Comparison of ENCODE assay signal across 31 cellular contexts in genomic region chr20:17658648-17658993, GRCh38. TPM values are rescaled to one million over a fixed set of nuclear protein-coding genes. Genes with fewer than 3 reads are reported as not detected.
"Had no signal": no experiment of that assay in that cellular context is flagged by ENCODE, and none has a peak within 500 bp of the region (broad histone marks: within the 10 kb centered on the region; RNA-seq: fewer than 3 reads in every experiment).

No MANE protein-coding gene starts in this region.

- H3K27me3 Mint-ChIP-seq: activated CD4-positive, alpha-beta memory T cell treated with anti-CD3 and anti-CD28 coated beads, Interleukin-2, amount 10 ng/mL, durations not matched to agents 7 days and 5 days; activated CD4-positive, alpha-beta T cell treated with anti-CD3 and anti-CD28 coated beads, Interleukin-2, amount 10 ng/mL, durations not matched to agents 24 days and 14 days; activated naive CD8-positive, alpha-beta T cell treated with anti-CD3 and anti-CD28 coated beads, Interleukin-2, amount 10 ng/mL, durations not matched to agents 7 days and 5 days; activated T-cell treated with anti-CD3 and anti-CD28 coated beads, Interleukin-2, amount 50 U/mL, for 24 hours; dendritic cell treated with granulocyte-macrophage colony-stimulating factor and Interleukin-4, amounts not matched to agents 40 ng/mL and 50 ng/mL, for 4 days; T-helper 17 cell had no signal

- ATAC-seq: heart right ventricle; left lung; lower lobe of right lung; mucosa of descending colon; psoas muscle; stimulated activated naive CD8-positive, alpha-beta T cell treated with anti-CD3 and anti-CD28 coated beads, Interleukin-15, Interleukin-2, amounts not matched to agents 100 U/mL and 50 U/mL, for 24 hours; T-helper 17 cell had no signal

- H3K27ac ChIP-seq: esophagus muscularis mucosa, foreskin keratinocyte, heart right ventricle, left lung, lower lobe of right lung, psoas muscle, spleen, testis, WERI-Rb-1 had no signal

- H3K27ac Mint-ChIP-seq: activated CD4-positive, alpha-beta memory T cell treated with anti-CD3 and anti-CD28 coated beads, Interleukin-2, amount 10 ng/mL, durations not matched to agents 7 days and 5 days; activated CD4-positive, alpha-beta T cell treated with anti-CD3 and anti-CD28 coated beads, Interleukin-2, amount 10 ng/mL, durations not matched to agents 24 days and 14 days; activated naive CD8-positive, alpha-beta T cell treated with anti-CD3 and anti-CD28 coated beads, Interleukin-2, amount 10 ng/mL, durations not matched to agents 7 days and 5 days; activated T-cell treated with anti-CD3 and anti-CD28 coated beads, Interleukin-2, amount 50 U/mL, for 24 hours; dendritic cell treated with granulocyte-macrophage colony-stimulating factor and Interleukin-4, amounts not matched to agents 40 ng/mL and 50 ng/mL, for 4 days; endodermal cell had no signal

- H3K4me3 ChIP-seq: esophagus muscularis mucosa, heart right ventricle, left lung, lower lobe of right lung, mucosa of descending colon, pancreas, psoas muscle, spleen, testis had no signal

- H3K9me3 ChIP-seq: lower lobe of right lung, mucosa of descending colon, pancreas, psoas muscle, testis had no signal

- H3K27me3 ChIP-seq: esophagus muscularis mucosa, foreskin keratinocyte, heart right ventricle, left lung, pancreas, spleen, testis had no signal

- H3K4me3 Mint-ChIP-seq: activated CD4-positive, alpha-beta memory T cell treated with anti-CD3 and anti-CD28 coated beads, Interleukin-2, amount 10 ng/mL, durations not matched to agents 7 days and 5 days; activated CD4-positive, alpha-beta T cell treated with anti-CD3 and anti-CD28 coated beads, Interleukin-2, amount 10 ng/mL, durations not matched to agents 24 days and 14 days; activated naive CD8-positive, alpha-beta T cell treated with anti-CD3 and anti-CD28 coated beads, Interleukin-2, amount 10 ng/mL, durations not matched to agents 7 days and 5 days; activated T-cell treated with anti-CD3 and anti-CD28 coated beads, Interleukin-2, amount 50 U/mL, for 24 hours; dendritic cell treated with granulocyte-macrophage colony-stimulating factor and Interleukin-4, amounts not matched to agents 40 ng/mL and 50 ng/mL, for 4 days; endodermal cell; T-helper 17 cell had no signal

- H3K4me1 ChIP-seq: foreskin keratinocyte, testis had no signal

- DNase-seq: activated CD4-positive, alpha-beta memory T cell treated with anti-CD3 and anti-CD28 coated beads, Interleukin-2, amount 10 ng/mL, durations not matched to agents 7 days and 5 days; activated CD4-positive, alpha-beta T cell treated with anti-CD3 and anti-CD28 coated beads, Interleukin-2, amount 10 ng/mL, durations not matched to agents 24 days and 14 days; activated CD4-positive, CD25-positive, alpha-beta regulatory T cell treated with anti-CD3 and anti-CD28 coated beads, Interleukin-2, amount 50 U/mL, for 72 hours; activated CD8-positive, alpha-beta memory T cell treated with anti-CD3 and anti-CD28 coated beads, Interleukin-2, amount 50 U/mL, for 48 hours; activated naive CD4-positive, alpha-beta T cell; activated naive CD8-positive, alpha-beta T cell treated with anti-CD3 and anti-CD28 coated beads, Interleukin-2, amount 10 ng/mL, durations not matched to agents 7 days and 5 days; activated T-cell treated with anti-CD3 and anti-CD28 coated beads, Interleukin-2, amount 50 U/mL, for 24 hours; amniotic stem cell; central memory CD4-positive, alpha-beta T cell; endodermal cell; foreskin keratinocyte; heart right ventricle; left lung; lower lobe of right lung; mesendoderm; mucosa of descending colon; psoas muscle; stimulated activated naive CD8-positive, alpha-beta T cell treated with anti-CD3 and anti-CD28 coated beads, Interleukin-15, Interleukin-2, amounts not matched to agents 100 U/mL and 50 U/mL, for 24 hours; T-helper 17 cell; T1000; testis; trophoblast cell; WERI-Rb-1 had no signal

- H3K9me3 Mint-ChIP-seq: activated CD4-positive, alpha-beta T cell treated with anti-CD3 and anti-CD28 coated beads, Interleukin-2, amount 10 ng/mL, durations not matched to agents 24 days and 14 days; activated T-cell treated with anti-CD3 and anti-CD28 coated beads, Interleukin-2, amount 50 U/mL, for 24 hours had no signal

RNA-seq across cellular contexts. Expression of gene BANF2, which starts 41.1 kb away (rescaled TPM):
- total RNA-seq: activated CD4-positive, alpha-beta memory T cell treated with anti-CD3 and anti-CD28 coated beads, Interleukin-2, amount 10 ng/mL, durations not matched to agents 7 days and 5 days; activated CD4-positive, alpha-beta T cell treated with anti-CD3 and anti-CD28 coated beads, Interleukin-2, amount 10 ng/mL, durations not matched to agents 24 days and 14 days; activated naive CD8-positive, alpha-beta T cell treated with anti-CD3 and anti-CD28 coated beads, Interleukin-2, amount 10 ng/mL, durations not matched to agents 7 days and 5 days; astrocyte; endodermal cell; esophagus muscularis mucosa; foreskin keratinocyte; glomerular endothelial cell; heart right ventricle; left lung; lower lobe of right lung; mucosa of descending colon; myocyte; psoas muscle; spleen; T-helper 17 cell had no signal
- polyA plus RNA-seq: foreskin keratinocyte, heart right ventricle, neural cell, psoas muscle, spleen had no signal
